ENCODE assay signal across 19 cellular contexts in genomic region chr5:132763369-132764036, GRCh38. TPM values are rescaled to one million over a fixed set of nuclear protein-coding genes. Genes with fewer than 3 reads are reported as not detected.
A peak's percentile ranks its signal among the peaks of the same experiment; 100 is the strongest.
DNase-seq lines count a peak whose midpoint lies in the region; ATAC-seq and TF ChIP-seq lines count a peak whose summit lies in the region.
"Had no signal": no experiment of that assay in that cellular context is flagged by ENCODE, and none has a peak within 500 bp of the region (broad histone marks: within the 10 kb centered on the region; RNA-seq: fewer than 3 reads in every experiment).

No MANE protein-coding gene starts in this region.

- H3K27me3 Mint-ChIP-seq in activated T-helper 17 cell treated with anti-CD3 and anti-CD28 coated beads, Interleukin-2, amount 50 U/mL, for 72 hours, result no peaks in the 10 kb centered on the region

- H3K9me3 ChIP-seq in left ventricle myocardium inferior (replicated peaks) (no peaks in the 10 kb centered on the region), BE2C (no peaks in the 10 kb centered on the region)
- H3K9me3 ChIP-seq: Caco-2, HAP-1 had no signal

- H3K4me3 Mint-ChIP-seq in activated T-helper 17 cell treated with anti-CD3 and anti-CD28 coated beads, Interleukin-2, amount 50 U/mL, for 72 hours, result no peak overlapping the region

- peaks cover 6% of the 10 kb centered on the region for H3K4me1 Mint-ChIP-seq in activated T-helper 17 cell treated with anti-CD3 and anti-CD28 coated beads, Interleukin-2, amount 50 U/mL, for 72 hours

- intact Hi-C loops in cardiac septum (cut with DNase I), result no loop called here
- intact Hi-C loops in left ventricle myocardium inferior (cut with micrococcal nuclease), result no loop called here

- TF ChIP-seq CTCF in left ventricle myocardium inferior (IDR thresholded peaks at IDR 0.05; ENCODE audit: borderline replicate concordance) (no peak), BE2C (IDR thresholded peaks at IDR 0.05; ENCODE audit: low read depth, low read length) (no peak), foreskin keratinocyte (conservative IDR thresholded peaks at IDR 0.05) (no peak)

- H3K36me3 Mint-ChIP-seq in activated T-helper 17 cell treated with anti-CD3 and anti-CD28 coated beads, Interleukin-2, amount 50 U/mL, for 72 hours (ENCODE audit: low read depth), result peaks cover 18% of the 10 kb centered on the region

- DNase-seq in cardiac septum (ENCODE audit: low spot score) (peak; percentile 44), left ventricle myocardium inferior (no peak), mesenteric fat pad (ENCODE audit: low spot score) (peak; percentile 80), BE2C (no peak), foreskin keratinocyte (no peak)
- DNase-seq: Caco-2, EL, IMR-90, Karpas-422, MM.1S, NCI-H1105, NCI-H1694, NCI-H510A treated with DMSO at 0.1 percent for 48 hours, NCI-H82, SHP77 had no signal

- H3K27ac Mint-ChIP-seq in activated T-helper 17 cell treated with anti-CD3 and anti-CD28 coated beads, Interleukin-2, amount 50 U/mL, for 72 hours, result peak overlapping the region; percentile 50

- H3K9me3 Mint-ChIP-seq in activated T-helper 17 cell treated with anti-CD3 and anti-CD28 coated beads, Interleukin-2, amount 50 U/mL, for 72 hours, result no peaks in the 10 kb centered on the region

- H3K27ac ChIP-seq in left ventricle myocardium inferior (replicated peaks) (no peak overlapping the region), foreskin keratinocyte (no peak overlapping the region)

- H3K4me1 ChIP-seq in left ventricle myocardium inferior (peaks cover 34% of the 10 kb centered on the region), BE2C (no peaks in the 10 kb centered on the region; the same call in 1 of the 2 replicates), foreskin keratinocyte (no peaks in the 10 kb centered on the region)
- H3K4me1 ChIP-seq: Caco-2, HAP-1 had no signal

- H3K27me3 ChIP-seq in left ventricle myocardium inferior (ENCODE audit: low read depth), result no peaks in the 10 kb centered on the region
- no peaks in the 10 kb centered on the region for H3K27me3 ChIP-seq in BE2C
- H3K27me3 ChIP-seq in foreskin keratinocyte, result no peaks in the 10 kb centered on the region

- no peak for ATAC-seq in activated T-helper 17 cell treated with anti-CD3 and anti-CD28 coated beads, Interleukin-2, amount 50 U/mL, for 72 hours (replicated peaks)
- no peak for ATAC-seq in GM21737 (IDR thresholded peaks at IDR 0.05; ENCODE audit: unreplicated experiment)
- ATAC-seq in foreskin keratinocyte, result no peak

- H3K4me3 ChIP-seq in left ventricle myocardium inferior, result no peak overlapping the region
- H3K4me3 ChIP-seq in BE2C (ENCODE audit: low read depth, low read length), result no peak overlapping the region
- H3K4me3 ChIP-seq: HAP-1 had no signal

- H3K36me3 ChIP-seq in left ventricle myocardium inferior (peaks cover 69% of the 10 kb centered on the region), BE2C (peaks cover 22% of the 10 kb centered on the region)

RNA-seq across cellular contexts. Expression of gene SEPTIN8, which starts 13.5 kb away (rescaled TPM):
- total RNA-seq in cardiac septum (45.2 TPM), left ventricle myocardium inferior (27.2 TPM), mesenteric fat pad (33.4 TPM), foreskin keratinocyte (47.9 and 48.5 TPM in 2 replicates)
- total RNA-seq in activated T-helper 17 cell treated with anti-CD3 and anti-CD28 coated beads, Interleukin-2, amount 50 U/mL, for 72 hours, result 10 to 100 TPM; 13.6 to 14.7 TPM
- 34.7 TPM for polyA plus RNA-seq in BE2C (2012; ENCODE audit: insufficient read depth, insufficient read length, low read depth)
- polyA plus RNA-seq in foreskin keratinocyte, result 22.5 and 24.9 TPM in 2 replicates

RNA-seq across cellular contexts. Expression of gene CCNI2, which starts 16.3 kb away (rescaled TPM):
- total RNA-seq in cardiac septum (not detected), left ventricle myocardium inferior (0.08 TPM), mesenteric fat pad (not detected), foreskin keratinocyte (0.37 and 0.39 TPM in 2 replicates)
- total RNA-seq in activated T-helper 17 cell treated with anti-CD3 and anti-CD28 coated beads, Interleukin-2, amount 50 U/mL, for 72 hours, result 1 to 10 TPM; 1.2 to 3.3 TPM
- polyA plus RNA-seq in BE2C (2012; ENCODE audit: insufficient read depth, insufficient read length, low read depth), result 3.1 TPM
- polyA plus RNA-seq in foreskin keratinocyte, result 0.12 and 0.19 TPM in 2 replicates
- total RNA-seq: A673, IMR-90 had no signal
- polyA plus RNA-seq: IMR-90 had no signal

RNA-seq across cellular contexts. Expression of gene KIF3A, which starts 26.2 kb away (rescaled TPM):
- total RNA-seq in cardiac septum (10.9 TPM), left ventricle myocardium inferior (11.9 TPM), mesenteric fat pad (5.2 TPM), foreskin keratinocyte (12.6 and 13.0 TPM in 2 replicates)
- total RNA-seq in activated T-helper 17 cell treated with anti-CD3 and anti-CD28 coated beads, Interleukin-2, amount 50 U/mL, for 72 hours, result 10 to 100 TPM in 1 of 2 donors, 1 to 10 TPM in 1; 8.3 to 13.9 TPM
- polyA plus RNA-seq in BE2C (2012; ENCODE audit: insufficient read depth, insufficient read length, low read depth), result 5.9 TPM
- polyA plus RNA-seq in foreskin keratinocyte, result 2.5 and 2.6 TPM in 2 replicates

RNA-seq across cellular contexts. Expression of gene SOWAHA, which starts 49.6 kb away (rescaled TPM):
- 0.08 TPM for total RNA-seq in cardiac septum
- not detected for total RNA-seq in left ventricle myocardium inferior
- not detected for total RNA-seq in activated T-helper 17 cell treated with anti-CD3 and anti-CD28 coated beads, Interleukin-2, amount 50 U/mL, for 72 hours
- not detected for total RNA-seq in mesenteric fat pad
- polyA plus RNA-seq in BE2C (2012; ENCODE audit: insufficient read depth, insufficient read length, low read depth), result not detected
- total RNA-seq in foreskin keratinocyte, result 0.03 and 0.07 TPM in 2 replicates
- 0.03 TPM in 1 of 2 replicates, not detected in the other for polyA plus RNA-seq in foreskin keratinocyte
- total RNA-seq: A673, IMR-90 had no signal

Comparison
In these comparisons a context has a peak if more than half of its experiments do, and no peak if none do; other contexts are left out.
1. DNase-seq: peak in cardiac septum (single experiment) and mesenteric fat pad (single experiment); none in left ventricle myocardium inferior (single experiment), BE2C (single experiment) and foreskin keratinocyte (0 of 2).